ENCODE assay signal across 7 cellular contexts in the genomic region with DNA sequence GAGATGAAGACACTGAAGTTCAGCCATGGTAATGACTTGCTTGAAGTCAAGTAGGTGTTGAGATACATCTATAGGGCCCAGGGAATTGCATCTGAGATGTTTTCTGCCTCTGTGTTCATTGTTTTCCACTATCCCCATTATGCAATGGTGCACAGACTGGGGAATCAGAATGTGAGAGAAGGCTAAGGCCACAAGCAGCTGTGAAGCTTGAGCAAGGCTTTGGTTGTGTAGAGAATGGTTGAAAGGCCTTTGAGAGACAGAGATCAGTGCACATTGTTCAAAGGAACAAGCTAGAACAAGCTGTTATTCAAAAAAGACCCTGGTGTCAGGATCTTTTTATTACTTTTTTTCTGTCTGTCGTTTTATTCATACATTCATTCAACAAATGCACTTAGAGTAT.
"Had no signal": no experiment of that assay in that cellular context is flagged by ENCODE, and none has a peak within 500 bp of the region (broad histone marks: within the 10 kb centered on the region; RNA-seq: fewer than 3 reads in every experiment).

No MANE protein-coding gene starts in this region.

- H3K27ac ChIP-seq: HL-60 had no signal

- H3K4me3 ChIP-seq: K562 had no signal

- H3K9me3 Mint-ChIP-seq: IgD-negative memory B cell had no signal

- ATAC-seq: K562 had no signal

- H3K27ac Mint-ChIP-seq: IgD-negative memory B cell had no signal

- H3K27me3 Mint-ChIP-seq: IgD-negative memory B cell had no signal

- FAIRE-seq: HTR-8/SVneo, K562 had no signal

- H3K36me3 Mint-ChIP-seq: IgD-negative memory B cell had no signal

- H3K4me3 Mint-ChIP-seq: IgD-negative memory B cell had no signal

- DNase-seq: IMR-90, KBM-7, KG1 had no signal
